Comparison of ENCODE assay signal across 20 cellular contexts in the genomic region with DNA sequence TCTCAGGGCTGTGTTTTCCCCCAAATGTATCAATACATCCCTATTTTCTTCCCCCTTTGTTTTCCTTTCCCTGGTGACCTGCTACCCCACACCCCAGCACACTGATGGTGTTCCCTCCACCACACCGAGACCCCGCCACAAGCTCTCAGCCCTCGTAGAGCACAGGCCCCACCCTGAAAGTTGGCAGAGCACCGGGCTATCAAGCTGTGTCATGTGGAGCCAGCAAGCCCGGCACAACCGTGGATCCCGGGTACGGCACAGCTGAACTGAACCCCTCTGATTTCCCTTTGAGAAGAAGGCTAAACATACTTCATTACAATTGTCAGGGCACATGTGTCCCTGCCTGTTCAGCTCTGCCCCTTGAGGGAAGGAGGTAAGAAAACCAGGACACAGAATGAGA.
DNase-seq lines count a peak whose midpoint lies in the region; ATAC-seq and TF ChIP-seq lines count a peak whose summit lies in the region.
"Had no signal": no experiment of that assay in that cellular context is flagged by ENCODE, and none has a peak within 500 bp of the region (broad histone marks: within the 10 kb centered on the region; RNA-seq: fewer than 3 reads in every experiment).

No MANE protein-coding gene starts in this region.

- TF ChIP-seq RAD21 in IMR-90 (IDR thresholded peaks at IDR 0.05; ENCODE audit: low read length) = no peak

- dilution Hi-C loops in IMR-90 (cut with HindIII; ENCODE audit: low sequenced_read_pairs, unreplicated experiment) = no loop called here

- H3K36me3 ChIP-seq in IMR-90 (ENCODE audit: control insufficient read depth, insufficient read depth, low read length) (peaks cover 9% of the 10 kb centered on the region; the same call in 1 of the 2 replicates), brain microvascular endothelial cell (replicated peaks) (no peaks in the 10 kb centered on the region), stomach (peaks cover 0 to 9% (median 8%) of the 10 kb centered on the region in 4 donors)

- H3K4me3 ChIP-seq in IMR-90 (ENCODE audit: insufficient read depth, low read depth, low read length) (no peak overlapping the region), brain microvascular endothelial cell (ENCODE audit: low read depth, low read length) (no peak overlapping the region), stomach (no peak overlapping the region)

- H3K4me1 Mint-ChIP-seq in nephron = peaks cover 81% of the 10 kb centered on the region

- TF ChIP-seq EP300 in stomach (IDR thresholded peaks at IDR 0.05) = no peak

- peak overlapping the region; percentile 18 for H2AK9ac ChIP-seq in IMR-90 (replicated peaks; ENCODE audit: low read depth, low read length, poor library complexity)

- H2BK20ac ChIP-seq in IMR-90 (ENCODE audit: low read depth, low read length) = peak overlapping the region; percentile 73

- H3K56ac ChIP-seq in IMR-90 (ENCODE audit: extremely low read depth, insufficient read depth, low read length) = no peak overlapping the region

- no peak for TF ChIP-seq CTCF in IMR-90 (conservative IDR thresholded peaks at IDR 0.05; ENCODE audit: low read depth, low read length)
- TF ChIP-seq CTCF in brain microvascular endothelial cell (IDR thresholded peaks at IDR 0.05; ENCODE audit: low read depth, low read length, missing control alignments) = no peak
- TF ChIP-seq CTCF in nephron (IDR thresholded peaks at IDR 0.05; ENCODE audit: unreplicated experiment in 3 of 3) = no peak
- TF ChIP-seq CTCF in stomach (IDR thresholded peaks at IDR 0.05) = no peak
- no peak for TF ChIP-seq CTCF in GM10266 (IDR thresholded peaks at IDR 0.05; ENCODE audit: control insufficient read depth, insufficient read depth, low read depth, missing control alignments)

- no peak overlapping the region for H3K4me3 Mint-ChIP-seq in nephron
- H3K4me3 Mint-ChIP-seq: activated naive CD8-positive, alpha-beta T cell treated with anti-CD3 and anti-CD28 coated beads, Interleukin-2, amount 50 U/mL, for 24 hours; stimulated activated naive CD8-positive, alpha-beta T cell treated with anti-CD3 and anti-CD28 coated beads, Interleukin-15, Interleukin-2, amounts not matched to agents 100 ng/mL and 50 ng/mL, for 24 hours had no signal

- H4K5ac ChIP-seq in IMR-90 (ENCODE audit: low read depth, low read length) = 0 out of 2 replicates have a peak overlapping the region, but pooled peaks have one; percentile 16

- peak overlapping the region; percentile 52 to 62; a peak in 3 of 4 replicates for H4K8ac ChIP-seq in IMR-90 (ENCODE audit: low read depth in 2 of 2, low read length in 2 of 2)

- no peak overlapping the region for H3K9ac ChIP-seq in IMR-90 (ENCODE audit: low read depth, low read length)

- peaks cover 28% of the 10 kb centered on the region for H3K4me1 ChIP-seq in IMR-90 (ENCODE audit: control insufficient read depth, insufficient read depth, low read length)
- peaks cover 32 to 98% (median 63%) of the 10 kb centered on the region in 4 donors for H3K4me1 ChIP-seq in stomach
- H3K4me1 ChIP-seq: Caco-2 had no signal

- H3K23ac ChIP-seq in IMR-90 (ENCODE audit: low read depth, low read length) = peak overlapping the region; percentile 75

- peak overlapping the region; percentile 31 for H2BK5ac ChIP-seq in IMR-90 (ENCODE audit: low read depth, low read length, poor library complexity, severe bottlenecking)

- BruUV-seq in IMR-90 (replicated peaks; lab: Mats Ljungman, UMichigan) = no TSS peak

- peaks cover 33% of the 10 kb centered on the region for H3K9me1 ChIP-seq in IMR-90 (ENCODE audit: insufficient read depth, low read length)

- H2BK15ac ChIP-seq in IMR-90 (ENCODE audit: low read depth, low read length) = peak overlapping the region; percentile 79; the same call in 2 of the 3 replicates

- peak overlapping the region; percentile 88 for H2AK5ac ChIP-seq in IMR-90 (ENCODE audit: low read depth, low read length)

- no peak overlapping the region for H3K4me2 ChIP-seq in IMR-90 (ENCODE audit: low read depth, low read length)

- in situ Hi-C loops in IMR-90 (cut with MboI; ENCODE audit: low sequenced_read_pairs) = no loop called here
- in situ Hi-C loops in brain microvascular endothelial cell (cut with HindIII; ENCODE audit: low pct_ligation_motif_present, low sequenced_read_pairs) = no loop called here

- H3K18ac ChIP-seq in IMR-90 (ENCODE audit: low read depth, low read length) = peak overlapping the region; percentile 24; the same call in 1 of the 2 replicates

- ATAC-seq in IMR-90 (ENCODE audit: low read depth) (no peak), HG03097 (IDR thresholded peaks at IDR 0.05; ENCODE audit: low FRiP score, unreplicated experiment) (no peak), GM19395 (IDR thresholded peaks at IDR 0.05; ENCODE audit: unreplicated experiment) (no peak)
- ATAC-seq: activated naive CD8-positive, alpha-beta T cell treated with anti-CD3 and anti-CD28 coated beads, Interleukin-2, amount 50 U/mL, for 24 hours; foreskin keratinocyte had no signal

- H2BK120ac ChIP-seq in IMR-90 (ENCODE audit: low read depth, low read length) = peak overlapping the region; percentile 84

- POLR2A ChIA-PET in IMR-90 (lab: Charles Lee; ENCODE audit: unreplicated experiment) = no interaction called here

- H4K91ac ChIP-seq in IMR-90 (ENCODE audit: insufficient read depth, low read depth, low read length) = peak overlapping the region; percentile 41

- H3K27me3 ChIP-seq in IMR-90 (ENCODE audit: control insufficient read depth, insufficient read depth, low read length) = no peaks in the 10 kb centered on the region
- H3K27me3 ChIP-seq in brain microvascular endothelial cell (replicated peaks) = no peaks in the 10 kb centered on the region
- H3K27me3 ChIP-seq in stomach = no peaks in the 10 kb centered on the region
- H3K27me3 ChIP-seq: foreskin keratinocyte had no signal

- no peaks in the 10 kb centered on the region for H3K9me3 ChIP-seq in IMR-90 (ENCODE audit: control insufficient read depth, insufficient read depth, low read length)
- H3K9me3 ChIP-seq in stomach = no peaks in the 10 kb centered on the region
- H3K9me3 ChIP-seq: Caco-2 had no signal

- peak overlapping the region; percentile 86 for H3K4ac ChIP-seq in IMR-90 (ENCODE audit: low read depth, low read length)

- peaks cover 53 to 76% of the 10 kb centered on the region in 2 experiments for H3K79me1 ChIP-seq in IMR-90 (ENCODE audit: low read depth in 1 of 2, low read length in 2 of 2)

- H3K27ac ChIP-seq in IMR-90 (ENCODE audit: insufficient read depth, low read length) (no peak overlapping the region), brain microvascular endothelial cell (peak overlapping the region; percentile 36), stomach (peak overlapping the region in 4 of 5 donors; percentile 27 to 81 (median 48))
- H3K27ac ChIP-seq: foreskin keratinocyte had no signal

- H2AFZ ChIP-seq in IMR-90 (replicated peaks; ENCODE audit: low read length, poor library complexity) = no peak overlapping the region

- no peaks in the 10 kb centered on the region for H3K9me3 Mint-ChIP-seq in nephron
- H3K9me3 Mint-ChIP-seq: activated naive CD8-positive, alpha-beta T cell treated with anti-CD3 and anti-CD28 coated beads, Interleukin-2, amount 50 U/mL, for 24 hours; activated T-helper 2 cell treated with anti-CD3 and anti-CD28 coated beads, Interferon-gamma antibody, Interleukin-2, Interleukin-4, amounts not matched to agents 10 μg/mL and 5 μg/mL and 100 μg/mL, durations not matched to agents 14 hours and 24 hours and 36 hours; stimulated activated naive CD8-positive, alpha-beta T cell treated with anti-CD3 and anti-CD28 coated beads, Interleukin-15, Interleukin-2, amounts not matched to agents 100 ng/mL and 50 ng/mL, for 24 hours had no signal

- CTCF ChIA-PET in IMR-90 (lab: Yijun Ruan, JAX) = no interaction called here

- H4K20me1 ChIP-seq in IMR-90 (ENCODE audit: insufficient read depth, low read length) = 0 out of 2 replicates have a peak, but pooled peaks cover 2% of the 10 kb centered on the region

- H3K27ac Mint-ChIP-seq in nephron = peak overlapping the region in 2 of 3 experiments; percentile 48 to 70
- H3K27ac Mint-ChIP-seq: activated naive CD8-positive, alpha-beta T cell treated with anti-CD3 and anti-CD28 coated beads, Interleukin-2, amount 50 U/mL, for 24 hours; activated T-helper 2 cell treated with anti-CD3 and anti-CD28 coated beads, Interferon-gamma antibody, Interleukin-2, Interleukin-4, amounts not matched to agents 10 μg/mL and 5 μg/mL and 100 μg/mL, durations not matched to agents 14 hours and 24 hours and 36 hours; stimulated activated naive CD8-positive, alpha-beta T cell treated with anti-CD3 and anti-CD28 coated beads, Interleukin-15, Interleukin-2, amounts not matched to agents 100 ng/mL and 50 ng/mL, for 24 hours had no signal

- H3K36me3 Mint-ChIP-seq in nephron (ENCODE audit: low read depth) = peaks cover 3% of the 10 kb centered on the region

- TF ChIP-seq POLR2A in IMR-90 (IDR thresholded peaks at IDR 0.05; ENCODE audit: low read depth, low read length) = no peak
- TF ChIP-seq POLR2A in stomach (IDR thresholded peaks at IDR 0.05) = no peak

- peaks cover 10% of the 10 kb centered on the region for H3K27me3 Mint-ChIP-seq in nephron (ENCODE audit: low read depth)
- H3K27me3 Mint-ChIP-seq: activated naive CD8-positive, alpha-beta T cell treated with anti-CD3 and anti-CD28 coated beads, Interleukin-2, amount 50 U/mL, for 24 hours; stimulated activated naive CD8-positive, alpha-beta T cell treated with anti-CD3 and anti-CD28 coated beads, Interleukin-15, Interleukin-2, amounts not matched to agents 100 ng/mL and 50 ng/mL, for 24 hours had no signal

- no peak for DNase-seq in IMR-90
- no peak for DNase-seq in brain microvascular endothelial cell
- no peak for DNase-seq in stomach
- DNase-seq in activated effector memory CD4-positive, alpha-beta T cell treated with Interleukin-2 at 50 U/mL for 16 hours = no peak
- DNase-seq in GM10266 (ENCODE audit: extremely low spot score) = no peak
- DNase-seq: activated CD4-positive, alpha-beta T cell treated with anti-CD3 and anti-CD28 coated beads for 1 hour; activated naive CD8-positive, alpha-beta T cell treated with anti-CD3 and anti-CD28 coated beads, Interleukin-2, amount 50 U/mL, for 24 hours; Caco-2; dermis blood vessel endothelial cell; foreskin keratinocyte; naive B cell; NCI-H1436 treated with DMSO at 0.1 percent for 48 hours; NCI-H2171; Right ventricle myocardium superior; small intestine had no signal

- intact Hi-C loops in IMR-90 (cut with micrococcal nuclease) (no loop called here), stomach (cut with DNase I; ENCODE audit: low total_unique reads) (no loop called here)

- peak overlapping the region; percentile 78 for H3K14ac ChIP-seq in IMR-90 (replicated peaks; ENCODE audit: low read depth, low read length)

- WGBS in IMR-90 (ENCODE audit: extremely low coverage in 2 of 2, insufficient read length in 1 of 2), 2 experiments = 100% methylated on average over 4 of the region's 8 CpGs; no CpG with 5 or more reads in 1 of the 2 experiments
- 78 to 93% (median 89%) methylated on average over 8 of the region's 8 CpGs for WGBS in stomach, 5 donors

TF ChIP-seq in IMR-90, 13 proteins besides CTCF, POLR2A, EP300 and RAD21 (continues in another document):
- TF ChIP-seq BHLHE40 (IDR thresholded peaks at IDR 0.05; ENCODE audit: low read depth, low read length) (no peak), SMC3 (IDR thresholded peaks at IDR 0.05; ENCODE audit: low read depth, low read length) (no peak), MAZ (IDR thresholded peaks at IDR 0.05; ENCODE audit: borderline replicate concordance, low read depth, low read length) (no peak), RCOR1 (IDR thresholded peaks at IDR 0.05; ENCODE audit: insufficient replicate concordance, low read length) (no peak)
